In the genomic region with DNA sequence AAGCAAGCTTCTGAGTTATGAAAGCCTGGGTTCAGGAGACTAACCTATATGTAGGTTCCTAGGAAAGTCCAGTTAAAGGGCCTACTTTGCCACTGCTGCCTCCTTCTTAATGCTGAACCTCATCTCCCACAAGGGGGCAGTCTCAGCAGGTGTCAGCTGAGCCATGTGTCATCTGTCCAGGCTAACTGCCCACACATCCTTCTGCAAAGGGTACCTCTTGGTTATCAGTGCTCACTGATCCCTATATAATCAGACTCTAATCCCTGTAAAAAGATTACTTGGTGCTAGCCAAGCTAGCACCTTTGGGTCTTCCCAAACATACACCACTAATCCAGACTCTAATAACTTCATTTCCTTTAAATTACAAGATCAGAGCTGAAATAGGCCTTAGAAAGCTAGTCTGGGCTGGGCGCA, we compare ENCODE assay signal across 8 cellular contexts. TPM values are rescaled to one million over a fixed set of nuclear protein-coding genes. Genes with fewer than 3 reads are reported as not detected.
DNase-seq lines count a peak whose midpoint lies in the region; ATAC-seq and TF ChIP-seq lines count a peak whose summit lies in the region.

No MANE protein-coding gene starts in this region.

- BruUV-seq in PC-9 (replicated peaks; lab: Mats Ljungman, UMichigan): no TSS peak

- H3K27me3 Mint-ChIP-seq in activated T-cell treated with anti-CD3 and anti-CD28 coated beads, Interleukin-2, amount 50 U/mL, for 24 hours: no peaks in the 10 kb centered on the region

- ATAC-seq in HG03565 (IDR thresholded peaks at IDR 0.05; ENCODE audit: unreplicated experiment): no peak

- H3K36me3 ChIP-seq in PC-9 (ENCODE audit: low read depth): peaks cover 60% of the 10 kb centered on the region

- no peaks in the 10 kb centered on the region for H3K9me2 ChIP-seq in PC-9 (ENCODE audit: insufficient read depth)

- H3K4me3 ChIP-seq in HL-60 (replicated peaks; ENCODE audit: insufficient read depth, low read length) (no peak overlapping the region), PC-9 (no peak overlapping the region), fibroblast of mammary gland (ENCODE audit: control insufficient read depth, low read depth, low read length) (no peak overlapping the region)

- DNase-seq in COR-L47 (lab: John Stamatoyannopoulos, UW) (peak; percentile 32), HL-60 (ENCODE audit: low read depth in 1 of 2, low spot score in 1 of 2) (peak in 1 of 2 experiments; percentile 62), PC-9 (peak; percentile 55 to 61), fibroblast of mammary gland (ENCODE audit: low read depth) (peak; percentile 79), occipital lobe (lab: John Stamatoyannopoulos, UW) (peak; percentile 14), GM19238 (ENCODE audit: insufficient read length, low spot score) (no peak)
- peak; percentile 57 for DNase-seq in activated T-cell treated with anti-CD3 and anti-CD28 coated beads, Interleukin-2, amount 50 U/mL, for 24 hours

- peaks cover 20% of the 10 kb centered on the region for H3K4me1 ChIP-seq in PC-9 (replicated peaks; ENCODE audit: insufficient read depth)

- H3K27ac ChIP-seq in HL-60 (replicated peaks): no peak overlapping the region
- H3K27ac ChIP-seq in PC-9: no peak overlapping the region

- H3K27me3 ChIP-seq in HL-60 (ENCODE audit: insufficient read depth, poor library complexity, severe bottlenecking) (no peaks in the 10 kb centered on the region), PC-9 (ENCODE audit: insufficient read depth, low read depth) (no peaks in the 10 kb centered on the region)

- intact Hi-C loops in PC-9 (cut with micrococcal nuclease; ENCODE audit: unreplicated experiment): loop anchor here (1.0 kb wide), 1 partner anchor 58 kb away; no protein-coding TSS in a partner anchor

- H3K79me2 ChIP-seq in PC-9 (ENCODE audit: low read depth): peaks cover 49% of the 10 kb centered on the region

- peaks cover 96% of the 10 kb centered on the region for H3F3A ChIP-seq in PC-9 (ENCODE audit: insufficient read depth, low read depth)

- H2AFZ ChIP-seq in PC-9: no peak overlapping the region

- peaks cover 31% of the 10 kb centered on the region for H3K4me1 Mint-ChIP-seq in activated T-cell treated with anti-CD3 and anti-CD28 coated beads, Interleukin-2, amount 50 U/mL, for 24 hours (ENCODE audit: low read depth)

- H3K9me3 ChIP-seq in PC-9 (ENCODE audit: insufficient read depth, low read depth): no peaks in the 10 kb centered on the region

- peak; percentile 92 for TF ChIP-seq CTCF in HL-60 (IDR thresholded peaks at IDR 0.05; ENCODE audit: insufficient read depth, low read length)
- peak; percentile 80 for TF ChIP-seq CTCF in PC-9 (conservative IDR thresholded peaks at IDR 0.05)
- peak; percentile 81 for TF ChIP-seq CTCF in fibroblast of mammary gland (conservative IDR thresholded peaks at IDR 0.05; ENCODE audit: control insufficient read depth, insufficient read depth, low read depth, low read length)

- H3K27ac Mint-ChIP-seq in activated T-cell treated with anti-CD3 and anti-CD28 coated beads, Interleukin-2, amount 50 U/mL, for 24 hours: peak overlapping the region; percentile 78

- POLR2A ChIA-PET in PC-9 (lab: Charles Lee; ENCODE audit: unreplicated experiment): interaction anchor here (0.5 to 0.6 kb wide), 4 partner anchors 9 to 821 kb away, joined by 3 to 10 read pairs (median 6); partner anchors contain the start of gene PRDX1

- peaks cover 96% of the 10 kb centered on the region for H3K36me3 Mint-ChIP-seq in activated T-cell treated with anti-CD3 and anti-CD28 coated beads, Interleukin-2, amount 50 U/mL, for 24 hours (ENCODE audit: low read depth)

- H4K20me1 ChIP-seq in PC-9 (ENCODE audit: insufficient read depth): peaks cover 85% of the 10 kb centered on the region

- H3K4me2 ChIP-seq in PC-9: no peak overlapping the region

- H3K4me3 Mint-ChIP-seq in activated T-cell treated with anti-CD3 and anti-CD28 coated beads, Interleukin-2, amount 50 U/mL, for 24 hours: no peak overlapping the region

- H3K9me3 Mint-ChIP-seq in activated T-cell treated with anti-CD3 and anti-CD28 coated beads, Interleukin-2, amount 50 U/mL, for 24 hours: no peaks in the 10 kb centered on the region

- CTCF ChIA-PET in PC-9 (lab: Charles Lee): interaction anchor here (0.5 to 0.9 kb wide), 3 partner anchors 56 to 59 kb away, joined by 3 to 5 read pairs (median 5); no protein-coding TSS in a partner anchor

RNA-seq across cellular contexts. Expression of gene PRDX1, which starts 9.0 kb away (rescaled TPM):
- total RNA-seq in PC-9 (2021) (1,455 and 1,838 TPM in 2 replicates), occipital lobe (186 TPM)

RNA-seq across cellular contexts. Expression of gene MMACHC, which starts 12.5 kb away (rescaled TPM):
- 3.0 and 7.3 TPM in 2 replicates for total RNA-seq in PC-9 (2021)
- total RNA-seq in occipital lobe: 2.2 TPM

RNA-seq across cellular contexts. Expression of gene CCDC163, which starts 12.8 kb away (rescaled TPM):
- total RNA-seq in PC-9 (2021) (4.2 and 4.4 TPM in 2 replicates), occipital lobe (not detected)

RNA-seq across cellular contexts. Expression of gene TESK2, which starts 21.7 kb away (rescaled TPM):
- total RNA-seq in PC-9 (2021) (13.8 and 17.5 TPM in 2 replicates), occipital lobe (1.9 TPM)

RNA-seq across cellular contexts. Expression of gene AKR1A1, which starts 38.0 kb away (rescaled TPM):
- total RNA-seq in PC-9 (2021) (202 and 277 TPM in 2 replicates), occipital lobe (56.1 TPM)
